14 cellular contexts compared by ENCODE assay signal in the genomic region with DNA sequence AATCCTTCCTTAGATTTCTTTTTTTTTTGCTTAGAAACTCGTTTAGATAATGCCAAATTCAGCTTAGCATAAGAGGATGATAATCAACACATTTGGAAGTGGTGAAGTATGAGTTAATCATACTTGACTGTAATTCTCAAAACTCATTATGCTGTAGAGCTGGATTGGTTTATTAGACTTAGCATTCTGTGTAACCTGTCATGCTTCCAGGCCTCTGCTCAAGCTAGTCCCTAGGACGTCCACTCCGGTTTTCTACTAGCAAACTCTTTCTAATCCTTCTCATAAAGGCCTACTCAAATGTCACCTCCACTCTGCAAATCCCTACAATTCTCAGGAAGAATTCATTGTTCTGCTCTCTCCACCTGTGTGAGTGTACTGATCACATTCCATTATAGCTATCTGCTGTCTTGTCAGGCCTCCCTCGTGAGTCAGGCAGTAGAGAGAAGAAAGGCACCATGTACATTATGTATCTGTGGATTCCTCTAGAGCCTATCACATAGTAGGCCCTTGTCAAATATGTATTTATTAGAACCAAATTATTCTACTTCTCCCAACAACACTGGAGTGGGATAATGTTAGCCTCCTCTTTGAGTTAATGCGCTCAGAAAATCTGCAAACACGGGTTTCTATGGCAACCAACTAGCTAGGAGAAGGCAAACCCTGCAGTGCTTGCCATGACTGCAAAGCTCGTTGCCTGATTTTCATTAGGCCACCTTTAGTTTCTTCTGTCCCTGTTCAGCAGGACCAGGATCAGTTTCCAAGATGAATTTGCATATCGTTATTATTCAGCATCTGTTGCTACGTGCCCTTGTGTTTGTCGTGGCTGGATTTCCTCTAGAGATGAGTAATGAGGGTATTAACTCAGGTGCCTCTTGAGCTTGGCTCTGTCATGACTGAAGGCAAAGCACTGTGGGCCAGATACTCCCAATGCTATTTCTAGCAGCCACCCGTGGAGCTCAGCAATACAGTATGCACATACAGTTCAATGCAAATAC. TPM values are rescaled to one million over a fixed set of nuclear protein-coding genes. Genes with fewer than 3 reads are reported as not detected.
DNase-seq lines count a peak whose midpoint lies in the region; ATAC-seq and TF ChIP-seq lines count a peak whose summit lies in the region.
"Had no signal": no experiment of that assay in that cellular context is flagged by ENCODE, and none has a peak within 500 bp of the region (broad histone marks: within the 10 kb centered on the region; RNA-seq: fewer than 3 reads in every experiment).

No MANE protein-coding gene starts in this region.

- H3K36me3 ChIP-seq in upper lobe of left lung = no peaks in the 10 kb centered on the region

- no peak for TF ChIP-seq POLR2A in upper lobe of left lung (IDR thresholded peaks at IDR 0.05)

- ATAC-seq in left ventricle myocardium superior = peak; percentile 47
- no peak for ATAC-seq in HG03457 (IDR thresholded peaks at IDR 0.05; ENCODE audit: unreplicated experiment)
- no peak for ATAC-seq in upper lobe of left lung (ENCODE audit: low FRiP score in 2 of 2)
- no peak for ATAC-seq in activated naive CD4-positive, alpha-beta T cell treated with anti-CD3 and anti-CD28 coated beads, Interleukin-2, amount 50 U/mL, for 72 hours
- ATAC-seq: Right ventricle myocardium inferior had no signal

- no peak for DNase-seq in left ventricle myocardium superior
- no peak for DNase-seq in cardiac septum (ENCODE audit: low spot score)
- peak; percentile 81 to 94 (median 92) for DNase-seq in NCI-H1417 (lab: John Stamatoyannopoulos, UW)
- peak; percentile 29 for DNase-seq in astrocyte of the hippocampus (ENCODE audit: low read depth, low spot score)
- no peak for DNase-seq in upper lobe of left lung
- DNase-seq in middle frontal gyrus (ENCODE audit: extremely low spot score, low spot score) = no peak
- no peak for DNase-seq in activated naive CD4-positive, alpha-beta T cell treated with anti-CD3 and anti-CD28 coated beads, Interleukin-2, amount 50 U/mL, for 72 hours (ENCODE audit: low spot score in 2 of 2)
- DNase-seq: activated CD4-positive, alpha-beta T cell treated with anti-CD3 and anti-CD28 coated beads, Interleukin-2, amount 50 U/mL, for 1 hour; amniotic stem cell had no signal

- TF ChIP-seq EP300 in upper lobe of left lung (IDR thresholded peaks at IDR 0.05) = no peak

- no peaks in the 10 kb centered on the region for H3K36me3 Mint-ChIP-seq in activated naive CD4-positive, alpha-beta T cell treated with anti-CD3 and anti-CD28 coated beads, Interleukin-2, amount 50 U/mL, for 72 hours
- H3K36me3 Mint-ChIP-seq: IgD-negative memory B cell had no signal

- no peak overlapping the region for H3K27ac Mint-ChIP-seq in activated naive CD4-positive, alpha-beta T cell treated with anti-CD3 and anti-CD28 coated beads, Interleukin-2, amount 50 U/mL, for 72 hours
- H3K27ac Mint-ChIP-seq: IgD-negative memory B cell had no signal

- H3K9me3 ChIP-seq in upper lobe of left lung = no peaks in the 10 kb centered on the region

- H3K9me3 Mint-ChIP-seq in activated naive CD4-positive, alpha-beta T cell treated with anti-CD3 and anti-CD28 coated beads, Interleukin-2, amount 50 U/mL, for 72 hours = no peaks in the 10 kb centered on the region
- H3K9me3 Mint-ChIP-seq: IgD-negative memory B cell had no signal

- no peak for TF ChIP-seq CTCF in upper lobe of left lung (IDR thresholded peaks at IDR 0.05)

- H3K4me3 ChIP-seq in upper lobe of left lung = no peak overlapping the region

- WGBS in upper lobe of left lung, 2 donors = 48 to 50% methylated on average over 11 of the region's 11 CpGs

- intact Hi-C loops in left ventricle myocardium superior (cut with micrococcal nuclease) = no loop called here
- intact Hi-C loops in cardiac septum (cut with DNase I) = no loop called here

- H3K27me3 ChIP-seq in upper lobe of left lung = no peaks in the 10 kb centered on the region

- no peaks in the 10 kb centered on the region for H3K4me1 ChIP-seq in upper lobe of left lung

- H3K27ac ChIP-seq in upper lobe of left lung = no peak overlapping the region

RNA-seq across cellular contexts. Expression of gene ATP13A5, which starts 30.7 kb away (rescaled TPM):
- total RNA-seq in left ventricle myocardium superior = not detected
- not detected for total RNA-seq in cardiac septum
- total RNA-seq in upper lobe of left lung = 1 to 10 TPM in 4 of 6 donors, under 1 TPM in 2; 0.66 to 8.9 (median 1.6) TPM
- total RNA-seq in activated naive CD4-positive, alpha-beta T cell treated with anti-CD3 and anti-CD28 coated beads, Interleukin-2, amount 50 U/mL, for 72 hours = not detected
- total RNA-seq: A673, lung microvascular endothelial cell, Right ventricle myocardium inferior had no signal

Comparison
In these comparisons a context has a peak if more than half of its experiments do, and no peak if none do; other contexts are left out.
1. DNase-seq: peak in NCI-H1417 (3 of 3) and astrocyte of the hippocampus (single experiment); none in left ventricle myocardium superior (single experiment), cardiac septum (single experiment), upper lobe of left lung (0 of 2), middle frontal gyrus (single experiment) and activated naive CD4-positive, alpha-beta T cell treated with anti-CD3 and anti-CD28 coated beads, Interleukin-2, amount 50 U/mL, for 72 hours (0 of 2).